In the genomic region with DNA sequence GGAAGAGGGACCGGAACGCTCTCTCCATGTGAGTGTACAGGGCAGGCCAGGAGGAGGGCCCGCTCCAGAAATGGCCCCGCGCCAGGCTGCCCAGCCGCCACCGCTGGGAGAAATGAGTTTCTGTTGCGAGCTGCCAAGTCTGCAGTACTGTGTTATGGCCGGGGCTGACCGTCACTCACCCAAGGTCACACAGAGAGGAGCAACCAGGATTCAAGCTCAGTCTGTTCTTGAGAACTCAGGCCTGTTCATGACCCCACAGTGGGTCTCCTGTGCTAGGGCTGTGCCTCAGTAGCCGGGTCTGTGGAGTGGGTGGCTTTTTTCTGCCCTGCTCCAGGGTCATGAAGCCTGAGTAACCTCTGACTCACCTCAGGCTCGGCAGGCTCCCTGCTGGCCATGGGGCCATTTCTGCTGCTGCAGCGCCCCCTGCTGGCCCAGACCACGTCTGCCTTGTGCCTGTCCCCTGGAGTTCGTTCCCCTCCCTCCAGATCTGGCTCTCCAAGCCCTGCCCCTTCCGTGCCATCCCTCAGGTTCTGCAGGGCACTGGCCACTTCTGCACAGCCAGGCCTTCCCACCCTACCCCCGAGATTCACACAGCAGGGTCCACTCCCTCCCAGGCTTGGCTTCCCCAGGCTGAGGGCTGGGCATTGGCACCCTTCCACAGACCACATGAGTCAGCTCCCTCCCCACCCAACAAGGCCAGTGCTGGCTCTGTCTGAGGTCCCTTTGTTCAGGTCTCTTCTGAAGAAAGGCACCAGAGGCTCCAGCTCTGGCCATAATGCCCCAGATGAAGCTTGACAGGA, we compare ENCODE assay signal across 8 cellular contexts.
DNase-seq lines count a peak whose midpoint lies in the region.

No MANE protein-coding gene starts in this region.

- peak; percentile 86 for DNase-seq in EL
- DNase-seq in HuH-7.5 (ENCODE audit: low spot score) = peak; percentile 87
- DNase-seq in RPMI8226 = peak; percentile 94
- peak; percentile 44 for DNase-seq in activated T-helper 9 cell treated with anti-CD3 and anti-CD28 coated beads, Interleukin-2, amount 50 U/mL, for 16 hours (ENCODE audit: low read depth)
- peak; percentile 96 for DNase-seq in foreskin melanocyte
- DNase-seq in non-pigmented ciliary epithelial cell (ENCODE audit: low read depth) = peak; percentile 44
- DNase-seq in stromal cell of bone marrow (ENCODE audit: low read depth) = peak; percentile 77
- no peak for DNase-seq in NCI-H187 treated with DMSO at 0.1 percent for 48 hours (lab: John Stamatoyannopoulos, UW)
